ENCODE assay signal across 25 cellular contexts in the genomic region with DNA sequence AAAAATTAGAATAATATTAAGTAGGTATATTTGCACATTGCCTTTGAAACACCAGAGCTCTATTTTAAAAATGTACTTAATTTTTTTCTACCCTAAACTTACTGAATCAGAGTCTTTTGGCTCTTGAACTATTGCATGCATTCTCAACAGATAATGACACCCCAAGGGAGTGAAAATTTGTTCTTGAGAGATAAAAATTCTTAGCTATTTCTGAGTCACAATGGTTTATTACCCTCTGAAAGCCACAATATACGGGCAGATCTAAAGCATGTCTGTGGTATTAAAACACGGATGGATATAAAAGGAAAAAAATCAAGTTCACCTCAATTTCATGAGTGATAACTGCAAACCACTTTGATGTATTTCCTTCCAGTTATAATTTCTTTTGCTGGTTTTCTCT.
"Had no signal": no experiment of that assay in that cellular context is flagged by ENCODE, and none has a peak within 500 bp of the region (broad histone marks: within the 10 kb centered on the region; RNA-seq: fewer than 3 reads in every experiment).

No MANE protein-coding gene starts in this region.

- H3K4me1 Mint-ChIP-seq: naive B cell; stimulated activated naive B cell treated with anti-CD40 and anti-IgM and Interleukin-4, amounts not matched to agents 10 μg/mL and 1 μg/mL and 100 μg/mL, for 72 hours had no signal

- H3K27ac Mint-ChIP-seq: activated CD8-positive, alpha-beta T cell treated with anti-CD3 and anti-CD28 coated beads, Interleukin-2, amount 10 ng/mL, durations not matched to agents 7 days and 5 days; activated naive CD4-positive, alpha-beta T cell treated with anti-CD3 and anti-CD28 coated beads, Interleukin-2, amount 50 U/mL, for 72 hours; activated T-helper 1 cell treated with anti-CD3 and anti-CD28 coated beads, Interleukin-12 subunit alpha, Interleukin-12 subunit beta, Interleukin-2, Interleukin-4 antibody, amounts not matched to agents 30 ng/mL and 10 ng/mL and 1 ng/mL, durations not matched to agents 14 hours and 24 hours and 36 hours; dendritic cell treated with granulocyte-macrophage colony-stimulating factor and Interleukin-4, amounts not matched to agents 40 ng/mL and 50 ng/mL, for 4 days; naive B cell; stimulated activated naive B cell treated with anti-CD40 and anti-IgM and Interleukin-4, amounts not matched to agents 10 μg/mL and 1 μg/mL and 100 μg/mL, for 72 hours; T-helper 2 cell treated with Interferon-gamma antibody and Interleukin-4, amounts not matched to agents 5 μg/mL and 100 μg/mL, for 36 hours had no signal

- ATAC-seq: activated CD8-positive, alpha-beta T cell treated with anti-CD3 and anti-CD28 coated beads, Interleukin-2, amount 10 ng/mL, durations not matched to agents 7 days and 5 days; activated naive CD4-positive, alpha-beta T cell treated with anti-CD3 and anti-CD28 coated beads, Interleukin-2, amount 50 U/mL, for 72 hours; left lung; sciatic nerve; stimulated activated naive B cell treated with anti-CD40 and anti-IgM and Interleukin-4, amounts not matched to agents 10 μg/mL and 1 μg/mL and 100 μg/mL, for 72 hours had no signal

- DNase-seq: activated CD4-positive, alpha-beta T cell treated with anti-CD3 and anti-CD28 coated beads for 1 hour; activated CD4-positive, alpha-beta T cell treated with anti-CD3 and anti-CD28 coated beads, Interleukin-2, amount 50 U/mL, for 1 hour; activated CD8-positive, alpha-beta T cell treated with anti-CD3 and anti-CD28 coated beads, Interleukin-2, amount 10 ng/mL, durations not matched to agents 7 days and 5 days; effector CD4-positive, alpha-beta T cell; erythroblast; foreskin melanocyte; kidney glomerular epithelial cell; left lung; naive B cell; nucleus accumbens; posterior cingulate gyrus; stimulated activated CD4-positive, alpha-beta T cell treated with anti-CD3 and anti-CD28 coated beads, Interleukin-2, amount 100 ng/mL, for 48 hours; stimulated activated CD8-positive, alpha-beta memory T cell treated with anti-CD3 and anti-CD28 coated beads, Interleukin-4, amount 100 ng/mL, for 48 hours; stimulated activated naive B cell treated with anti-CD40 and anti-IgM and Interleukin-4, amounts not matched to agents 10 μg/mL and 1 μg/mL and 100 μg/mL, for 72 hours; testis; trophoblast cell; uterus; WERI-Rb-1 had no signal

- H3K36me3 Mint-ChIP-seq: activated naive CD4-positive, alpha-beta T cell treated with anti-CD3 and anti-CD28 coated beads, Interleukin-2, amount 50 U/mL, for 72 hours; naive B cell; stimulated activated naive B cell treated with anti-CD40 and anti-IgM and Interleukin-4, amounts not matched to agents 10 μg/mL and 1 μg/mL and 100 μg/mL, for 72 hours had no signal

- H3K27me3 ChIP-seq: left lung, testis, uterus had no signal

- H3K27ac ChIP-seq: left lung, testis, WERI-Rb-1 had no signal

- H3K27me3 Mint-ChIP-seq: dendritic cell treated with granulocyte-macrophage colony-stimulating factor and Interleukin-4, amounts not matched to agents 40 ng/mL and 50 ng/mL, for 4 days; naive B cell; stimulated activated naive B cell treated with anti-CD40 and anti-IgM and Interleukin-4, amounts not matched to agents 10 μg/mL and 1 μg/mL and 100 μg/mL, for 72 hours had no signal

- H3K9me3 Mint-ChIP-seq: activated T-helper 1 cell treated with anti-CD3 and anti-CD28 coated beads, Interleukin-12 subunit alpha, Interleukin-12 subunit beta, Interleukin-2, Interleukin-4 antibody, amounts not matched to agents 30 ng/mL and 10 ng/mL and 1 ng/mL, durations not matched to agents 14 hours and 24 hours and 36 hours; dendritic cell treated with granulocyte-macrophage colony-stimulating factor and Interleukin-4, amounts not matched to agents 40 ng/mL and 50 ng/mL, for 4 days; T-helper 2 cell treated with Interferon-gamma antibody and Interleukin-4, amounts not matched to agents 5 μg/mL and 100 μg/mL, for 36 hours had no signal

- H3K4me1 ChIP-seq: left lung, testis, uterus had no signal

- H3K9me3 ChIP-seq: left lung, testis, uterus had no signal

- H3K4me3 ChIP-seq: left lung, lung, smooth muscle cell, testis, uterus had no signal

- H3K4me3 Mint-ChIP-seq: activated CD8-positive, alpha-beta T cell treated with anti-CD3 and anti-CD28 coated beads, Interleukin-2, amount 10 ng/mL, durations not matched to agents 7 days and 5 days; activated T-helper 1 cell treated with anti-CD3 and anti-CD28 coated beads, Interleukin-12 subunit alpha, Interleukin-12 subunit beta, Interleukin-2, Interleukin-4 antibody, amounts not matched to agents 30 ng/mL and 10 ng/mL and 1 ng/mL, durations not matched to agents 14 hours and 24 hours and 36 hours; dendritic cell treated with granulocyte-macrophage colony-stimulating factor and Interleukin-4, amounts not matched to agents 40 ng/mL and 50 ng/mL, for 4 days; naive B cell; stimulated activated naive B cell treated with anti-CD40 and anti-IgM and Interleukin-4, amounts not matched to agents 10 μg/mL and 1 μg/mL and 100 μg/mL, for 72 hours; T-helper 2 cell treated with Interferon-gamma antibody and Interleukin-4, amounts not matched to agents 5 μg/mL and 100 μg/mL, for 36 hours had no signal

- H3K36me3 ChIP-seq: left lung, uterus, WERI-Rb-1 had no signal
